9 cellular contexts compared by ENCODE assay signal in the genomic region with DNA sequence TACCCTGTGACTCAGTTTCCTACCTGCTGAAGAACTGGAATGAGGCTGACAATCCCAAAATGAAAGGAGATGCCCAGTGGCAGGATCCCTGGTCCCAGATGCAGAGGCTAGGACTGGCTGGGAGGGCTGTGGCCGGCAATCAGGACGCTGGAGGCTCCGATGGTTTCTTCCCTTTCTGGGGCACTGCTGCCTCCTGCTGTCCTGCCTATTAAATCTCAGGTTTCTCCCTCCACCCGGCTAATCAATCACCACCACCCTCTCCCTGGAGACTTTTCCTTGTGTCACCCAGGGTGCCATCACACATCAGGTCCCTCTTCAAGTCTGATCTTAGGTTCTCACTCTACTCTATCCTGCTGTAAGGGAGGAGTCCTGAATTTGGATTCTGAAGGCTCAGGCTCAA.
DNase-seq lines count a peak whose midpoint lies in the region; ATAC-seq and TF ChIP-seq lines count a peak whose summit lies in the region.
"Had no signal": no experiment of that assay in that cellular context is flagged by ENCODE, and none has a peak within 500 bp of the region (broad histone marks: within the 10 kb centered on the region; RNA-seq: fewer than 3 reads in every experiment).

No MANE protein-coding gene starts in this region.

- H3K4me1 ChIP-seq in neuronal stem cell (ENCODE audit: control insufficient read depth in 2 of 2, insufficient read depth in 1 of 2, low read depth in 1 of 2, low read length in 2 of 2): peaks cover 2 to 3% of the 10 kb centered on the region in 2 donors

- ATAC-seq in GM21529 (IDR thresholded peaks at IDR 0.05; ENCODE audit: unreplicated experiment): peak; percentile 56
- ATAC-seq in GM21515 (IDR thresholded peaks at IDR 0.05; ENCODE audit: unreplicated experiment): no peak
- ATAC-seq in HG02973 (IDR thresholded peaks at IDR 0.05; ENCODE audit: unreplicated experiment): no peak

- H3K14ac ChIP-seq in neuronal stem cell (ENCODE audit: low read length): no peak overlapping the region

- peak overlapping the region; percentile 54 for H2AFZ ChIP-seq in neuronal stem cell (ENCODE audit: low read length)

- H3K4me3 ChIP-seq in NB4 (ENCODE audit: low read depth, low read length) (no peak overlapping the region), neuronal stem cell (ENCODE audit: low read length in 2 of 2) (no peak overlapping the region)

- POLR2A ChIA-PET in activated CD4-positive, alpha-beta T cell treated with anti-CD3 and anti-CD28 coated beads, Interleukin-2, amount 10 ng/mL, durations not matched to agents 7 days and 5 days (lab: Charles Lee): no interaction called here

- no peak overlapping the region for H2BK12ac ChIP-seq in neuronal stem cell (ENCODE audit: low read length)

- H4K91ac ChIP-seq in neuronal stem cell (ENCODE audit: low read depth, low read length, poor library complexity): no peak overlapping the region

- H3K27ac ChIP-seq in neuronal stem cell (replicated peaks; ENCODE audit: low read length): no peak overlapping the region

- no peaks in the 10 kb centered on the region for H3K36me3 Mint-ChIP-seq in activated CD4-positive, alpha-beta T cell treated with anti-CD3 and anti-CD28 coated beads, Interleukin-2, amount 10 ng/mL, durations not matched to agents 7 days and 5 days (ENCODE audit: low read depth)

- peaks cover 0 to 6% (median 0%) of the 10 kb centered on the region in 3 experiments for H3K27me3 ChIP-seq in neuronal stem cell (ENCODE audit: control insufficient read depth in 3 of 3, insufficient read depth in 3 of 3, low read depth in 1 of 3, low read length in 3 of 3)

- CTCF ChIA-PET in activated CD4-positive, alpha-beta T cell treated with anti-CD3 and anti-CD28 coated beads, Interleukin-2, amount 10 ng/mL, durations not matched to agents 7 days and 5 days (lab: Charles Lee): interaction anchor here (1.6 kb wide), 1 partner anchor 10 kb away, joined by 3 read pairs; no protein-coding TSS in a partner anchor

- peaks cover 5% of the 10 kb centered on the region for H3K27me3 Mint-ChIP-seq in activated CD4-positive, alpha-beta T cell treated with anti-CD3 and anti-CD28 coated beads, Interleukin-2, amount 10 ng/mL, durations not matched to agents 7 days and 5 days

- H2AK5ac ChIP-seq in neuronal stem cell (ENCODE audit: low read depth, low read length): no peak overlapping the region

- H2BK15ac ChIP-seq in neuronal stem cell (ENCODE audit: low read length): peak overlapping the region; percentile 77

- peak; percentile 35 for TF ChIP-seq CTCF in NB4 (IDR thresholded peaks at IDR 0.05; ENCODE audit: low read depth, low read length)

- H3K79me1 ChIP-seq in neuronal stem cell (ENCODE audit: low read depth, low read length): no peaks in the 10 kb centered on the region

- peaks cover 19% of the 10 kb centered on the region for H3K4me1 Mint-ChIP-seq in activated CD4-positive, alpha-beta T cell treated with anti-CD3 and anti-CD28 coated beads, Interleukin-2, amount 10 ng/mL, durations not matched to agents 7 days and 5 days

- no peak overlapping the region for H3K4me3 Mint-ChIP-seq in activated CD4-positive, alpha-beta T cell treated with anti-CD3 and anti-CD28 coated beads, Interleukin-2, amount 10 ng/mL, durations not matched to agents 7 days and 5 days
- H3K4me3 Mint-ChIP-seq: T-helper 1 cell treated with Interleukin-12 subunit alpha and Interleukin-12 subunit beta and Interleukin-4 antibody, amounts not matched to agents 30 μg/mL and 1 μg/mL, for 36 hours had no signal

- no peak overlapping the region for H3K27ac Mint-ChIP-seq in activated CD4-positive, alpha-beta T cell treated with anti-CD3 and anti-CD28 coated beads, Interleukin-2, amount 10 ng/mL, durations not matched to agents 7 days and 5 days
- H3K27ac Mint-ChIP-seq: T-helper 1 cell treated with Interleukin-12 subunit alpha and Interleukin-12 subunit beta and Interleukin-4 antibody, amounts not matched to agents 30 μg/mL and 1 μg/mL, for 36 hours had no signal

- H3K4ac ChIP-seq in neuronal stem cell (ENCODE audit: low read length): no peak overlapping the region

- DNase-seq in DMS79 (lab: John Stamatoyannopoulos, UW): peak; percentile 9
- DNase-seq in NB4 (ENCODE audit: low read depth): peak; percentile 57
- peak; percentile 27 for DNase-seq in activated CD4-positive, alpha-beta T cell treated with anti-CD3 and anti-CD28 coated beads, Interleukin-2, amount 10 ng/mL, durations not matched to agents 7 days and 5 days
- peak; percentile 29 for DNase-seq in foreskin melanocyte
- peak; percentile 62 for DNase-seq in neuronal stem cell (ENCODE audit: low spot score)

- WGBS in neuronal stem cell (ENCODE audit: extremely low coverage in 2 of 2, insufficient read length in 2 of 2, insufficient replicate concordance in 1 of 2), 2 donors: no CpG with 5 or more reads among the region's 4 CpGs

- no peak overlapping the region for H3K18ac ChIP-seq in neuronal stem cell (ENCODE audit: low read length)

- no peak overlapping the region for H2BK120ac ChIP-seq in neuronal stem cell (ENCODE audit: low read depth, low read length)

- TF ChIP-seq POLR2A in NB4 (IDR thresholded peaks at IDR 0.05; ENCODE audit: extremely low read depth, insufficient read length): no peak

- no peak overlapping the region for H2BK5ac ChIP-seq in neuronal stem cell (ENCODE audit: low read length)

- no peak overlapping the region for H3K23ac ChIP-seq in neuronal stem cell (ENCODE audit: low read depth, low read length, poor library complexity)

- H3K9me3 ChIP-seq in neuronal stem cell (replicated peaks in 1 of 2; ENCODE audit: control insufficient read depth in 2 of 2, insufficient read depth in 1 of 2, low read depth in 1 of 2, low read length in 2 of 2): no peaks in the 10 kb centered on the region

- no peak overlapping the region for H3K4me2 ChIP-seq in neuronal stem cell (ENCODE audit: insufficient read depth, low read length, poor library complexity, severe bottlenecking)

- no peak overlapping the region for H4K8ac ChIP-seq in neuronal stem cell (ENCODE audit: low read depth, low read length)

- H3K9ac ChIP-seq in neuronal stem cell (ENCODE audit: low read depth, low read length, poor library complexity): no peak overlapping the region

- no peaks in the 10 kb centered on the region for H3K9me3 Mint-ChIP-seq in activated CD4-positive, alpha-beta T cell treated with anti-CD3 and anti-CD28 coated beads, Interleukin-2, amount 10 ng/mL, durations not matched to agents 7 days and 5 days
- H3K9me3 Mint-ChIP-seq: T-helper 1 cell treated with Interleukin-12 subunit alpha and Interleukin-12 subunit beta and Interleukin-4 antibody, amounts not matched to agents 30 μg/mL and 1 μg/mL, for 36 hours had no signal

- H3K36me3 ChIP-seq in neuronal stem cell (replicated peaks in 1 of 2; ENCODE audit: control insufficient read depth in 2 of 2, insufficient read depth in 2 of 2, low read length in 2 of 2): no peaks in the 10 kb centered on the region

Comparison
In these comparisons a context has a peak if more than half of its experiments do, and no peak if none do; other contexts are left out.
1. DNase-seq: peak in every context shown above with its lines; median percentile 62 in neuronal stem cell; 57 in NB4; 29 in foreskin melanocyte; 27 in activated CD4-positive, alpha-beta T cell treated with anti-CD3 and anti-CD28 coated beads, Interleukin-2, amount 10 ng/mL, durations not matched to agents 7 days and 5 days; 9 in DMS79.